In the genomic region with DNA sequence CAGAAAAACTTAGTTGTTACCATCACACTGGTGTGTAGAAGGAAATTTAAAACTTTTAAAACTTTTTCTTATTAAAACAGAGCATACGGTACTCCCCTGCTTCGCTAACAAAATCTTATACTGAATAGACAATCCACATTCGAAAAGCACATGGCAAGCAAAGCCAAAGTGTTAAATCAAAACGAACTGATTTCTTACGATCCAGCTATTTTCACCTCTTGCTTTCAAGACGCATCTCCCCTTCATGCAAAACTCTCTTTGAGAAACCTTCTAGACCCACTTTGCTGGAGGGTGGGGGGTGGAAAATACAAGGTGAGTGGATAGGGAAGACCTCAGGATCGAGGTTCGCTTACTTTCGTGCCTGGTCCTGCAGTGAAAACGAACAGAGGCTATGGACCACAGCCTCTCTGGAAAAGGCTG, we compare ENCODE assay signal across 8 cellular contexts. TPM values are rescaled to one million over a fixed set of nuclear protein-coding genes. Genes with fewer than 3 reads are reported as not detected.
A peak's percentile ranks its signal among the peaks of the same experiment; 100 is the strongest.
DNase-seq lines count a peak whose midpoint lies in the region; ATAC-seq and TF ChIP-seq lines count a peak whose summit lies in the region.

No MANE protein-coding gene starts in this region.

- peaks cover 6% of the 10 kb centered on the region; the same call in 1 of the 2 replicates for H3F3A ChIP-seq in Loucy (ENCODE audit: low read depth)

- no peak for ATAC-seq in activated CD4-positive, CD25-positive, alpha-beta regulatory T cell treated with anti-CD3 and anti-CD28 coated beads, Interleukin-2, amount 50 U/mL, for 24 hours
- no peak for ATAC-seq in GM18867 (IDR thresholded peaks at IDR 0.05; ENCODE audit: unreplicated experiment)

- no peaks in the 10 kb centered on the region for H3K36me3 ChIP-seq in CD4-positive, alpha-beta memory T cell (ENCODE audit: insufficient read depth, low read length)
- H3K36me3 ChIP-seq in Loucy (ENCODE audit: insufficient read depth, low read length) (no peaks in the 10 kb centered on the region), ectodermal cell (ENCODE audit: control insufficient read depth, insufficient read depth, low read length) (no peaks in the 10 kb centered on the region)

- 0 out of 2 replicates have a peak overlapping the region, but pooled peaks have one; percentile 91 for H2AFZ ChIP-seq in Loucy (ENCODE audit: low read length)

- H3K4me3 Mint-ChIP-seq in CD4-positive, alpha-beta memory T cell: peak overlapping the region; percentile 91 to 99 (median 98)
- H3K4me3 Mint-ChIP-seq in neural crest cell: peak overlapping the region; percentile 99

- H3K27ac ChIP-seq in CD4-positive, alpha-beta memory T cell (ENCODE audit: low read depth, low read length): peak overlapping the region; percentile 89
- peak overlapping the region; percentile 94 for H3K27ac ChIP-seq in ectodermal cell (ENCODE audit: insufficient read depth, low read depth, low read length, poor library complexity, severe bottlenecking)

- H3K27ac Mint-ChIP-seq in CD4-positive, alpha-beta memory T cell: peak overlapping the region; percentile 90 to 100 (median 99)
- H3K27ac Mint-ChIP-seq in neural crest cell (ENCODE audit: unreplicated experiment): peak overlapping the region; percentile 100

- no peaks in the 10 kb centered on the region for H3K9me2 ChIP-seq in Loucy (replicated peaks; ENCODE audit: low read depth, low read length)

- H3K27me3 Mint-ChIP-seq in CD4-positive, alpha-beta memory T cell: no peaks in the 10 kb centered on the region
- no peaks in the 10 kb centered on the region for H3K27me3 Mint-ChIP-seq in neural crest cell (ENCODE audit: low read depth)

- H3K4me3 ChIP-seq in CD4-positive, alpha-beta memory T cell (ENCODE audit: low read length in 2 of 2): peak overlapping the region; percentile 82 to 92
- H3K4me3 ChIP-seq in Loucy (ENCODE audit: low read length, poor library complexity, severe bottlenecking) (peak overlapping the region; percentile 83), ectodermal cell (ENCODE audit: insufficient read depth, low read depth, low read length) (peak overlapping the region; percentile 92)

- no peaks in the 10 kb centered on the region for H3K9me3 ChIP-seq in CD4-positive, alpha-beta memory T cell (ENCODE audit: control insufficient read depth in 1 of 2, low read length in 2 of 2)
- no peaks in the 10 kb centered on the region for H3K9me3 ChIP-seq in Loucy (ENCODE audit: insufficient read depth, low read depth, low read length)
- H3K9me3 ChIP-seq in ectodermal cell (ENCODE audit: control insufficient read depth, low read length): no peaks in the 10 kb centered on the region

- DNase-seq in CD4-positive, alpha-beta memory T cell: no peak
- DNase-seq in neural crest cell (ENCODE audit: low read depth, low spot score) (no peak), ureter (ENCODE audit: low spot score) (no peak), DMS79 (lab: John Stamatoyannopoulos, UW) (no peak)

- H3K4me1 ChIP-seq in CD4-positive, alpha-beta memory T cell (ENCODE audit: insufficient read depth, low read length): peaks cover 65% of the 10 kb centered on the region
- H3K4me1 ChIP-seq in Loucy (ENCODE audit: insufficient read depth, low read length, poor library complexity, severe bottlenecking) (peaks cover 73% of the 10 kb centered on the region), ectodermal cell (ENCODE audit: control insufficient read depth, insufficient read depth, low read length) (peaks cover 16% of the 10 kb centered on the region)

- H3K4me2 ChIP-seq in Loucy (ENCODE audit: low read depth, low read length, poor library complexity, severe bottlenecking): peak overlapping the region; percentile 69

- intact Hi-C loops in CD4-positive, alpha-beta memory T cell (cut with micrococcal nuclease): loop anchor here (10.0 kb wide), 1 partner anchor 1257 kb away; a partner anchor contains a TSS

- H4K20me1 ChIP-seq in Loucy (ENCODE audit: insufficient read depth, low read length, poor library complexity, severe bottlenecking): peaks cover 62% of the 10 kb centered on the region

- H3K9ac ChIP-seq in Loucy (ENCODE audit: low read depth, low read length, poor library complexity, severe bottlenecking): peak overlapping the region; percentile 91

- H3K79me2 ChIP-seq in Loucy (ENCODE audit: insufficient read depth, low read length): peaks cover 95% of the 10 kb centered on the region

- no peaks in the 10 kb centered on the region for H3K27me3 ChIP-seq in CD4-positive, alpha-beta memory T cell (ENCODE audit: insufficient read depth, low read length)
- H3K27me3 ChIP-seq in Loucy (ENCODE audit: insufficient read depth, low read length, poor library complexity, severe bottlenecking) (no peaks in the 10 kb centered on the region), ectodermal cell (ENCODE audit: control insufficient read depth, insufficient read depth, low read length, poor library complexity, severe bottlenecking) (no peaks in the 10 kb centered on the region)

- TF ChIP-seq CTCF in Loucy (conservative IDR thresholded peaks at IDR 0.05; ENCODE audit: low read length) (no peak), neural crest cell (conservative IDR thresholded peaks at IDR 0.05) (no peak)

- H3K9me3 Mint-ChIP-seq in CD4-positive, alpha-beta memory T cell: no peaks in the 10 kb centered on the region
- H3K9me3 Mint-ChIP-seq in neural crest cell: no peaks in the 10 kb centered on the region

- WGBS in ectodermal cell, 2 experiments: 0% methylated on average over 10 of the region's 10 CpGs

- CTCF ChIA-PET in CD4-positive, alpha-beta memory T cell (lab: Charles Lee; ENCODE audit: partially characterized antibody): interaction anchor here (0.6 to 1.0 kb wide), 3 partner anchors 76 to 79 kb away, joined by 3 to 4 read pairs (median 4); a partner anchor contains a TSS

- peaks cover 45 to 85% (median 58%) of the 10 kb centered on the region in 4 donors for H3K4me1 Mint-ChIP-seq in CD4-positive, alpha-beta memory T cell
- H3K4me1 Mint-ChIP-seq in neural crest cell: peaks cover 65% of the 10 kb centered on the region

- peaks cover 3 to 28% of the 10 kb centered on the region in 2 donors for H3K36me3 Mint-ChIP-seq in CD4-positive, alpha-beta memory T cell
- H3K36me3 Mint-ChIP-seq in neural crest cell (ENCODE audit: low read depth): peaks cover 6% of the 10 kb centered on the region

- POLR2A ChIA-PET in CD4-positive, alpha-beta memory T cell (lab: Charles Lee; ENCODE audit: partially characterized antibody): interaction anchor here (0.6 to 3.5 kb wide), 8 partner anchors 12 to 105 kb away, joined by 3 to 28 read pairs (median 4); a partner anchor contains a TSS

RNA-seq across cellular contexts. Expression of a gene that starts 0.3 kb away (rescaled TPM):
- 10 to 100 TPM; 25.6 to 28.7 TPM for total RNA-seq in CD4-positive, alpha-beta memory T cell
- polyA plus RNA-seq in CD4-positive, alpha-beta memory T cell: 10 to 100 TPM; 20.6 to 23.7 TPM
- polyA plus RNA-seq in ectodermal cell (2013, experiment 1 of 4): 40.9 TPM
- 37.3 TPM for polyA plus RNA-seq in ectodermal cell (2013, experiment 2 of 4)
- polyA plus RNA-seq in ectodermal cell (2013, experiment 3 of 4): 31.9 TPM
- 38.1 TPM for polyA plus RNA-seq in ectodermal cell (2013, experiment 4 of 4)
- total RNA-seq in neural crest cell: 30.6 and 30.7 TPM in 2 replicates
- 19.6 TPM for total RNA-seq in ureter

RNA-seq across cellular contexts. Expression of a gene that starts 0.8 kb away (rescaled TPM):
- 10 to 100 TPM; 92.2 to 94.2 TPM for total RNA-seq in CD4-positive, alpha-beta memory T cell
- 100 to 1,000 TPM; 106 to 111 TPM for polyA plus RNA-seq in CD4-positive, alpha-beta memory T cell
- 41.2 TPM for polyA plus RNA-seq in ectodermal cell (2013, experiment 1 of 4)
- polyA plus RNA-seq in ectodermal cell (2013, experiment 2 of 4): 43.0 TPM
- 42.7 TPM for polyA plus RNA-seq in ectodermal cell (2013, experiment 3 of 4)
- polyA plus RNA-seq in ectodermal cell (2013, experiment 4 of 4): 53.4 TPM
- 43.2 and 44.1 TPM in 2 replicates for total RNA-seq in neural crest cell
- 36.5 TPM for total RNA-seq in ureter
